ENCODE assay signal across 20 cellular contexts in genomic region chr2:19775838-19776237, GRCh38.
DNase-seq lines count a peak whose midpoint lies in the region; ATAC-seq, FAIRE-seq and TF ChIP-seq lines count a peak whose summit lies in the region.
"Had no signal": no experiment of that assay in that cellular context is flagged by ENCODE, and none has a peak within 500 bp of the region (broad histone marks: within the 10 kb centered on the region; RNA-seq: fewer than 3 reads in every experiment).

No MANE protein-coding gene starts in this region.

- TF ChIP-seq CTCF in choroid plexus epithelial cell (conservative IDR thresholded peaks at IDR 0.05; ENCODE audit: low read depth, low read length) = no peak

- no peak for ATAC-seq in left lobe of liver
- ATAC-seq: GM12878 had no signal

- no peak for FAIRE-seq in GM19239 (lab: Jason Lieb, UNC)
- FAIRE-seq: GM12878, GM18507 had no signal

- DNase-seq in NCI-H2171 treated with DMSO at 0.1 percent for 48 hours (lab: John Stamatoyannopoulos, UW) (peak; percentile 30), NCI-H2171 (lab: John Stamatoyannopoulos, UW) (no peak), choroid plexus epithelial cell (ENCODE audit: low read depth) (peak; percentile 51), glomerular endothelial cell (ENCODE audit: extremely low read depth, low read depth, low spot score) (peak; percentile 86), NCI-H2107 treated with DMSO at 0.1 percent for 48 hours (lab: John Stamatoyannopoulos, UW; ENCODE audit: unreplicated experiment) (no peak), GM19239 (ENCODE audit: insufficient read length, low spot score) (no peak), left lobe of liver (ENCODE audit: low spot score) (no peak), SW480 (ENCODE audit: low spot score) (no peak)
- DNase-seq: COR-L47; DMS153; KG1; NCI-H1048; NCI-H146; NCI-H2081 treated with DMSO at 0.1 percent for 48 hours; NCI-H345; NCI-H69; NK-92 treated with Interleukin-12 subunit alpha and Interleukin-12 subunit beta, amount 100 ng/mL, for 24 hours; OCI-M1 had no signal

- H3K4me3 ChIP-seq in choroid plexus epithelial cell (ENCODE audit: low read depth, low read length) = no peak overlapping the region
- H3K4me3 ChIP-seq: GM12878 had no signal

Comparison
In these comparisons a context has a peak if more than half of its experiments do, and no peak if none do; other contexts are left out.
1. DNase-seq: peak in NCI-H2171 treated with DMSO at 0.1 percent for 48 hours (single experiment), choroid plexus epithelial cell (single experiment) and glomerular endothelial cell (single experiment); none in NCI-H2171 (single experiment), NCI-H2107 treated with DMSO at 0.1 percent for 48 hours (single experiment), GM19239 (single experiment), left lobe of liver (single experiment) and SW480 (single experiment).